ENCODE assay signal across 8 cellular contexts in genomic region chr3:4982773-4983738, GRCh38. TPM values are rescaled to one million over a fixed set of nuclear protein-coding genes. Genes with fewer than 3 reads are reported as not detected.
DNase-seq lines count a peak whose midpoint lies in the region; ATAC-seq and TF ChIP-seq lines count a peak whose summit lies in the region.

No MANE protein-coding gene starts in this region.

- H3K9ac ChIP-seq in mesendoderm (ENCODE audit: low read length) = peak overlapping the region; percentile 63

- H3K79me1 ChIP-seq in mesendoderm (ENCODE audit: low read length) = peaks cover 19% of the 10 kb centered on the region

- peak overlapping the region; percentile 51 for H3K23ac ChIP-seq in mesendoderm (ENCODE audit: low read length)

- ATAC-seq in right cardiac atrium = no peak
- ATAC-seq in Right ventricle myocardium inferior = no peak
- ATAC-seq in body of pancreas = no peak
- no peak for ATAC-seq in GM18870 (IDR thresholded peaks at IDR 0.05; ENCODE audit: unreplicated experiment)
- no peak for ATAC-seq in HG02678 (IDR thresholded peaks at IDR 0.05; ENCODE audit: unreplicated experiment)

- H3K27ac ChIP-seq in right cardiac atrium (ENCODE audit: low read length) (peak overlapping the region; percentile 99), body of pancreas (peak overlapping the region; percentile 95 to 100 (median 100)), mesendoderm (ENCODE audit: low read depth, low read length) (peak overlapping the region; percentile 39), vagina (peak overlapping the region; percentile 98), A673 (ENCODE audit: low read depth, low read length, poor library complexity, severe bottlenecking) (no peak overlapping the region)

- no peak overlapping the region for H3K4ac ChIP-seq in mesendoderm (ENCODE audit: low read depth, low read length)

- no peak overlapping the region for H2BK15ac ChIP-seq in mesendoderm (replicated peaks; ENCODE audit: low read depth)

- no peak overlapping the region for H4K8ac ChIP-seq in mesendoderm (ENCODE audit: low read depth, low read length)

- peaks cover 7% of the 10 kb centered on the region for H3K4me1 ChIP-seq in right cardiac atrium (ENCODE audit: control insufficient read depth, insufficient read depth, low read length)
- H3K4me1 ChIP-seq in body of pancreas = peaks cover 59% of the 10 kb centered on the region
- H3K4me1 ChIP-seq in mesendoderm (ENCODE audit: control insufficient read depth, low read depth, low read length) = peaks cover 26% of the 10 kb centered on the region
- H3K4me1 ChIP-seq in vagina = peaks cover 69% of the 10 kb centered on the region
- H3K4me1 ChIP-seq in A673 (ENCODE audit: insufficient read depth, low read length, poor library complexity, severe bottlenecking) = peaks cover 35% of the 10 kb centered on the region

- no peak overlapping the region for H4K5ac ChIP-seq in mesendoderm (ENCODE audit: low read length)

- H3K9me3 ChIP-seq in right cardiac atrium (ENCODE audit: control insufficient read depth, low read length) (no peaks in the 10 kb centered on the region), body of pancreas (no peaks in the 10 kb centered on the region), vagina (no peaks in the 10 kb centered on the region), A673 (ENCODE audit: low read depth, low read length, poor library complexity, severe bottlenecking) (no peaks in the 10 kb centered on the region)

- H2BK120ac ChIP-seq in mesendoderm (ENCODE audit: low read depth, low read length) = no peak overlapping the region

- CTCF ChIA-PET in A673 (lab: Charles Lee) = interaction anchor here (0.5 kb wide), 1 partner anchor 899 kb away, joined by 3 read pairs; no protein-coding TSS in a partner anchor

- peak overlapping the region; percentile 80 for H3K56ac ChIP-seq in mesendoderm (ENCODE audit: low read length)

- no peak overlapping the region for H2AK5ac ChIP-seq in mesendoderm (ENCODE audit: low read length)

- peak overlapping the region; percentile 43 for H3K18ac ChIP-seq in mesendoderm (ENCODE audit: low read length)

- H2BK5ac ChIP-seq in mesendoderm (ENCODE audit: low read length) = no peak overlapping the region

- TF ChIP-seq POLR2A in body of pancreas (IDR thresholded peaks at IDR 0.05) (no peak), vagina (IDR thresholded peaks at IDR 0.05) (no peak)

- DNase-seq in right cardiac atrium (peak in 1 of 3 donors; percentile 59), Right ventricle myocardium inferior (ENCODE audit: missing footprints) (no peak), body of pancreas (peak in 3 of 4 donors; percentile 22 to 37 (median 35)), mesendoderm (no peak), vagina (ENCODE audit: extremely low spot score in 2 of 2) (no peak), A673 (ENCODE audit: low spot score) (no peak)

- intact Hi-C loops in right cardiac atrium (cut with DNase I) (loop anchor here (5.0 to 10.0 kb wide), 6 partner anchors 34 to 261 kb away; no protein-coding TSS in a partner anchor), Right ventricle myocardium inferior (cut with DNase I) (no loop called here), body of pancreas (cut with DNase I) (no loop called here), vagina (cut with DNase I) (loop anchor here (5.0 kb wide), 1 partner anchor 156 kb away; no protein-coding TSS in a partner anchor), A673 (cut with micrococcal nuclease; ENCODE audit: unreplicated experiment) (no loop called here)

- peaks cover 47% of the 10 kb centered on the region for H3K79me2 ChIP-seq in mesendoderm (ENCODE audit: control insufficient read depth, insufficient read depth, low read length)

- POLR2A ChIA-PET in A673 (lab: Charles Lee; ENCODE audit: low non-redundant PET) = no interaction called here

- no TSS peak for BruUV-seq in A673 (replicated peaks; lab: Mats Ljungman, UMichigan)

- 58% methylated on average over 40 of the region's 40 CpGs for WGBS in right cardiac atrium
- WGBS in body of pancreas, 2 donors = 54 to 74% methylated on average over 38 to 40 of the region's 40 CpGs
- no CpG with 5 or more reads among the region's 40 CpGs for WGBS in mesendoderm (ENCODE audit: extremely low coverage, insufficient coverage, low lambda C conversion rate)

- H3K4me3 ChIP-seq in right cardiac atrium (ENCODE audit: low read length) (peak overlapping the region; percentile 41), body of pancreas (peak overlapping the region; percentile 3 to 9), mesendoderm (ENCODE audit: low read length) (no peak overlapping the region), vagina (peak overlapping the region; percentile 19 to 76), A673 (ENCODE audit: low read depth, low read length, poor library complexity, severe bottlenecking) (no peak overlapping the region)

- peak overlapping the region; percentile 41 for H3K4me2 ChIP-seq in mesendoderm (ENCODE audit: low read length)

- H3K36me3 ChIP-seq in body of pancreas (replicated peaks in 1 of 2; ENCODE audit: insufficient read depth in 1 of 2, low read depth in 2 of 2) (peaks cover 0 to 2% of the 10 kb centered on the region in 2 donors), mesendoderm (ENCODE audit: control insufficient read depth, insufficient read depth, low read length) (peaks cover 11% of the 10 kb centered on the region), vagina (no peaks in the 10 kb centered on the region), A673 (ENCODE audit: insufficient read depth, low read length, poor library complexity, severe bottlenecking) (peaks cover 4% of the 10 kb centered on the region)

- H3K27me3 ChIP-seq in right cardiac atrium (ENCODE audit: control insufficient read depth, insufficient read depth) (no peaks in the 10 kb centered on the region), body of pancreas (no peaks in the 10 kb centered on the region), mesendoderm (ENCODE audit: insufficient read depth, low read length, poor library complexity) (no peaks in the 10 kb centered on the region), vagina (no peaks in the 10 kb centered on the region), A673 (replicated peaks; ENCODE audit: insufficient read depth, low read depth, low read length, poor library complexity) (no peaks in the 10 kb centered on the region)

- no peak for TF ChIP-seq CTCF in body of pancreas (IDR thresholded peaks at IDR 0.05)
- TF ChIP-seq CTCF in vagina (IDR thresholded peaks at IDR 0.05) = no peak
- no peak for TF ChIP-seq CTCF in A673 (conservative IDR thresholded peaks at IDR 0.05; ENCODE audit: low read depth, low read length)

RNA-seq across cellular contexts. Expression of gene BHLHE40, which starts 3.8 kb away (rescaled TPM):
- total RNA-seq in right cardiac atrium (10 to 100 TPM; 33.6 to 65.9 (median 39.2) TPM), Right ventricle myocardium inferior (26.9 TPM), body of pancreas (10 to 100 TPM; 28.5 to 30.3 TPM), vagina (347 TPM), A673 (2021) (3.0 and 3.5 TPM in 2 replicates)
- 22.9 TPM for polyA plus RNA-seq in right cardiac atrium
- 22.9 TPM for polyA plus RNA-seq in mesendoderm (2013, experiment 1 of 2)
- polyA plus RNA-seq in mesendoderm (2013, experiment 2 of 2) = 23.5 TPM

Comparison
In these comparisons a context has a peak if more than half of its experiments do, and no peak if none do; other contexts are left out.
1. intact Hi-C loops: an anchor here in right cardiac atrium (5.0 to 10.0 kb wide) and vagina (5.0 kb wide); none called in Right ventricle myocardium inferior, body of pancreas and A673.
2. DNase-seq: peak in body of pancreas (3 of 4); none in Right ventricle myocardium inferior (single experiment), mesendoderm (single experiment), vagina (0 of 2) and A673 (single experiment).
3. H3K4me3 ChIP-seq: peak in right cardiac atrium (single experiment), body of pancreas (2 of 2) and vagina (2 of 2); none in mesendoderm (single experiment) and A673 (single experiment).